Comparison of ENCODE assay signal across 23 cellular contexts in the genomic region with DNA sequence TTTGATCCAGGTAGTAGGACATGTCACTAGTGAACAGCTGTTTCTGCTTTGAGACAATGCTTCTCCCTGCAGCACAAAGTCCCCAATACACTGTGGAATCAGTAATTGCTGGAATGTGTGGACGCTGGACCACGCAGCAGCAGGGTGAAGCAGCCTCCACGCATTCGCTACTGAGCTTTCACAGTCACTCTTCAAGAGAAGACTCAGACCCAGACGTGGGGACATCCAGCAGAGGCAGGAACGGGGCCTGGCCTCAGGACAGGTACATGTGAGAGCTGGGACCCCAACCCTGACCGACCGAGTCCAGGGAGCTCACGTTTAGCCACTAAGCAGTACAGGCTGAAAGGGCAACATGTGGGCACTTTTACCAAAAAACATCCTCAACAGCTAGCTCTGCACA. TPM values are rescaled to one million over a fixed set of nuclear protein-coding genes. Genes with fewer than 3 reads are reported as not detected.
DNase-seq lines count a peak whose midpoint lies in the region; ATAC-seq and TF ChIP-seq lines count a peak whose summit lies in the region.
"Had no signal": no experiment of that assay in that cellular context is flagged by ENCODE, and none has a peak within 500 bp of the region (broad histone marks: within the 10 kb centered on the region; RNA-seq: fewer than 3 reads in every experiment).

No MANE protein-coding gene starts in this region.

- intact Hi-C loops in sigmoid colon (cut with DNase I) = no loop called here

- peak overlapping the region; percentile 27 for H3K27ac Mint-ChIP-seq in neural crest cell (ENCODE audit: unreplicated experiment)
- H3K27ac Mint-ChIP-seq in activated naive CD8-positive, alpha-beta T cell treated with anti-CD3 and anti-CD28 coated beads for 36 hours = no peak overlapping the region
- H3K27ac Mint-ChIP-seq: CD4-positive, alpha-beta memory T cell; CD4-positive, CD25-positive, alpha-beta regulatory T cell had no signal

- H3K27ac ChIP-seq in sigmoid colon = no peak overlapping the region
- H3K27ac ChIP-seq: BLaER1 had no signal

- H3K36me3 ChIP-seq in sigmoid colon = peaks cover 23 to 95% (median 47%) of the 10 kb centered on the region in 4 donors
- H3K36me3 ChIP-seq: BE2C had no signal

- DNase-seq in neural crest cell (ENCODE audit: low read depth, low spot score) = no peak
- peak; percentile 35 for DNase-seq in sigmoid colon
- DNase-seq in activated naive CD8-positive, alpha-beta T cell treated with anti-CD3 and anti-CD28 coated beads for 36 hours = no peak
- DNase-seq: 8988T; ACHN; BE2C; C1 segment of cervical spinal cord; CD4-positive, alpha-beta memory T cell; CD4-positive, CD25-positive, alpha-beta regulatory T cell; CD8-positive, alpha-beta memory T cell; COR-L47; DMS 273 treated with DMSO at 0.1 percent for 48 hours; DMS153; DMS53; DMS79; DND-41; EL; GDM1 had no signal

- no peak for TF ChIP-seq POLR2A in sigmoid colon (IDR thresholded peaks at IDR 0.05)

- H3K36me3 Mint-ChIP-seq in neural crest cell (ENCODE audit: low read depth) = peaks cover 4% of the 10 kb centered on the region
- H3K36me3 Mint-ChIP-seq in activated naive CD8-positive, alpha-beta T cell treated with anti-CD3 and anti-CD28 coated beads for 36 hours = no peaks in the 10 kb centered on the region

- H3K27me3 ChIP-seq in sigmoid colon = no peaks in the 10 kb centered on the region
- H3K27me3 ChIP-seq: BE2C, BLaER1 had no signal

- H3K9me3 ChIP-seq in sigmoid colon = no peaks in the 10 kb centered on the region
- H3K9me3 ChIP-seq: BE2C, BLaER1 had no signal

- 97% methylated on average over 9 of the region's 9 CpGs for WGBS in sigmoid colon, 2 donors

- H3K4me3 ChIP-seq in sigmoid colon = no peak overlapping the region
- H3K4me3 ChIP-seq: BLaER1, GM12878 had no signal

- no peak for TF ChIP-seq EP300 in sigmoid colon (IDR thresholded peaks at IDR 0.05)

- no peak for TF ChIP-seq CTCF in neural crest cell (conservative IDR thresholded peaks at IDR 0.05)
- TF ChIP-seq CTCF in sigmoid colon (IDR thresholded peaks at IDR 0.05) = no peak

- no peak overlapping the region for H3K4me3 Mint-ChIP-seq in neural crest cell
- no peak overlapping the region for H3K4me3 Mint-ChIP-seq in activated naive CD8-positive, alpha-beta T cell treated with anti-CD3 and anti-CD28 coated beads for 36 hours
- H3K4me3 Mint-ChIP-seq: CD14-positive monocyte; CD4-positive, alpha-beta memory T cell; CD4-positive, CD25-positive, alpha-beta regulatory T cell; CD8-positive, alpha-beta memory T cell had no signal

- no peaks in the 10 kb centered on the region for H3K4me1 ChIP-seq in sigmoid colon
- H3K4me1 ChIP-seq: BE2C, BLaER1 had no signal

- no peaks in the 10 kb centered on the region for H3K4me1 Mint-ChIP-seq in neural crest cell
- no peaks in the 10 kb centered on the region for H3K4me1 Mint-ChIP-seq in activated naive CD8-positive, alpha-beta T cell treated with anti-CD3 and anti-CD28 coated beads for 36 hours
- H3K4me1 Mint-ChIP-seq: CD14-positive monocyte; CD4-positive, alpha-beta memory T cell; CD4-positive, CD25-positive, alpha-beta regulatory T cell; CD8-positive, alpha-beta memory T cell had no signal

- ATAC-seq in GM19324 (IDR thresholded peaks at IDR 0.05; ENCODE audit: low FRiP score, unreplicated experiment) (no peak), HG03520 (IDR thresholded peaks at IDR 0.05; ENCODE audit: unreplicated experiment) (no peak)
- ATAC-seq: GM12878 had no signal

- no peaks in the 10 kb centered on the region for H3K27me3 Mint-ChIP-seq in neural crest cell (ENCODE audit: low read depth)
- H3K27me3 Mint-ChIP-seq in activated naive CD8-positive, alpha-beta T cell treated with anti-CD3 and anti-CD28 coated beads for 36 hours = no peaks in the 10 kb centered on the region
- H3K27me3 Mint-ChIP-seq: CD4-positive, alpha-beta memory T cell; CD4-positive, CD25-positive, alpha-beta regulatory T cell; CD8-positive, alpha-beta memory T cell had no signal

- H3K9me3 Mint-ChIP-seq in neural crest cell = no peaks in the 10 kb centered on the region
- no peaks in the 10 kb centered on the region for H3K9me3 Mint-ChIP-seq in activated naive CD8-positive, alpha-beta T cell treated with anti-CD3 and anti-CD28 coated beads for 36 hours
- H3K9me3 Mint-ChIP-seq: CD4-positive, alpha-beta memory T cell; CD4-positive, CD25-positive, alpha-beta regulatory T cell; CD8-positive, alpha-beta memory T cell had no signal

RNA-seq across cellular contexts. Expression of gene PRDM15, which starts 34.1 kb away (rescaled TPM):
- total RNA-seq in neural crest cell (11.6 and 12.0 TPM in 2 replicates), sigmoid colon (1 to 10 TPM; 3.5 to 6.9 (median 5.2) TPM)
- polyA plus RNA-seq in sigmoid colon = 1 to 10 TPM; 1.2 to 5.7 (median 3.0) TPM
- 10 to 100 TPM in 1 of 2 experiments, 1 to 10 TPM in 1; 9.3 to 10.1 TPM for total RNA-seq in activated naive CD8-positive, alpha-beta T cell treated with anti-CD3 and anti-CD28 coated beads for 36 hours

RNA-seq across cellular contexts. Expression of gene C2CD2, which starts 40.6 kb away (rescaled TPM):
- total RNA-seq in neural crest cell (12.5 and 13.0 TPM in 2 replicates), sigmoid colon (10 to 100 TPM; 19.0 to 45.1 (median 22.2) TPM)
- 1 to 10 TPM; 1.8 to 8.3 (median 3.7) TPM for polyA plus RNA-seq in sigmoid colon
- total RNA-seq in activated naive CD8-positive, alpha-beta T cell treated with anti-CD3 and anti-CD28 coated beads for 36 hours = 1 to 10 TPM; 6.3 to 7.6 TPM
